Comparison of ENCODE assay signal across 17 cellular contexts in the genomic region with DNA sequence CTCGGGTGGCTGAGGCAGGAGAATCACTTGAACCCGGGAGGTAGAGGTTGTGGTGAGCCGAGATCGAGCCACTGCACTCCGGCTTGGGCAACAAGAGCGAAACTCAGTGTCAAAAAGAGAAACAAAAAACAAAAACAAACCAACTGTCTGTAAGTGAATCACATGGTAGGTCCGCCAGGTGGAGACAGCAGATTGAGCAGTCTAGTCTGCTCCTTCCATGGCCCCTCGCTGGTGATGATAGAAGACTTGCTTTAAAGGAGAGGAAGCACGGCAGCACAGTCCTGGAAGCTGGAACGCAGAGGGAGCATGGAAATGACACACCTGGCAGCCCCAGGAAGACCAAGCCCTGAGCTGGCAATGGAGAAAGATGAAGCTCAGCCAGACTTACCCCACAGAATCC. TPM values are rescaled to one million over a fixed set of nuclear protein-coding genes. Genes with fewer than 3 reads are reported as not detected.
DNase-seq lines count a peak whose midpoint lies in the region; ATAC-seq and TF ChIP-seq lines count a peak whose summit lies in the region.
"Had no signal": no experiment of that assay in that cellular context is flagged by ENCODE, and none has a peak within 500 bp of the region (broad histone marks: within the 10 kb centered on the region; RNA-seq: fewer than 3 reads in every experiment).

No MANE protein-coding gene starts in this region.

- no peaks in the 10 kb centered on the region for H3K9me3 ChIP-seq in RWPE2 (ENCODE audit: severe bottlenecking)
- H3K9me3 ChIP-seq: thyroid gland had no signal

- H3K27me3 ChIP-seq in RWPE2 (ENCODE audit: insufficient read depth, poor library complexity, severe bottlenecking) = no peaks in the 10 kb centered on the region
- H3K27me3 ChIP-seq: dorsolateral prefrontal cortex, thyroid gland had no signal

- no peaks in the 10 kb centered on the region for H3K36me3 ChIP-seq in RWPE2 (ENCODE audit: low read depth)
- H3K36me3 ChIP-seq: thyroid gland had no signal

- H3K4me1 ChIP-seq in RWPE2 (ENCODE audit: insufficient read depth, poor library complexity, severe bottlenecking) = no peaks in the 10 kb centered on the region
- H3K4me1 ChIP-seq: thyroid gland had no signal

- ATAC-seq in GM18502 (IDR thresholded peaks at IDR 0.05; ENCODE audit: poor library complexity, unreplicated experiment) (peak; percentile 78), RWPE2 (ENCODE audit: low read depth) (no peak), HG03135 (IDR thresholded peaks at IDR 0.05; ENCODE audit: unreplicated experiment) (no peak), HG02840 (IDR thresholded peaks at IDR 0.05; ENCODE audit: low FRiP score, unreplicated experiment) (no peak)
- ATAC-seq: left colon had no signal

- intact Hi-C loops in posterior vena cava (cut with DNase I) = no loop called here

- peak; percentile 7 for TF ChIP-seq CTCF in RWPE2 (IDR thresholded peaks at IDR 0.05; ENCODE audit: poor library complexity, severe bottlenecking)

- H3K27ac ChIP-seq in RWPE2 (ENCODE audit: poor library complexity, severe bottlenecking) = no peak overlapping the region
- H3K27ac ChIP-seq: dorsolateral prefrontal cortex, SK-N-MC, thyroid gland had no signal

- DNase-seq in HuH-7.5 (ENCODE audit: low spot score) (peak; percentile 39), RWPE2 (ENCODE audit: low spot score) (no peak), islet precursor cell (peak; percentile 73), posterior vena cava (ENCODE audit: low spot score) (no peak)
- DNase-seq: activated B cell treated with CpG ODN at 0.5 μM for 24 hours; activated naive CD4-positive, alpha-beta T cell treated with Interleukin-2 at 50 U/mL for 16 hours; CD4-positive, CD25-positive, alpha-beta regulatory T cell; left colon; NCI-H1436 treated with DMSO at 0.1 percent for 48 hours; NCI-H510A treated with DMSO at 0.1 percent for 48 hours; stimulated activated CD4-positive, alpha-beta T cell treated with anti-CD3 and anti-CD28 coated beads, Interleukin-2, amount 100 ng/mL, for 48 hours; thyroid gland had no signal

- no peak overlapping the region for H3K4me3 ChIP-seq in RWPE2 (ENCODE audit: severe bottlenecking)
- H3K4me3 ChIP-seq: dorsolateral prefrontal cortex, SK-N-MC, thyroid gland had no signal

RNA-seq across cellular contexts. Expression of gene MGLL, which starts 31.4 kb away (rescaled TPM):
- total RNA-seq in posterior vena cava = 100 to 1,000 TPM; 107 to 216 TPM

Comparison
In these comparisons a context has a peak if more than half of its experiments do, and no peak if none do; other contexts are left out.
1. DNase-seq: peak in HuH-7.5 (single experiment) and islet precursor cell (single experiment); none in RWPE2 (single experiment) and posterior vena cava (single experiment).